Comparison of ENCODE assay signal across 8 cellular contexts in the genomic region with DNA sequence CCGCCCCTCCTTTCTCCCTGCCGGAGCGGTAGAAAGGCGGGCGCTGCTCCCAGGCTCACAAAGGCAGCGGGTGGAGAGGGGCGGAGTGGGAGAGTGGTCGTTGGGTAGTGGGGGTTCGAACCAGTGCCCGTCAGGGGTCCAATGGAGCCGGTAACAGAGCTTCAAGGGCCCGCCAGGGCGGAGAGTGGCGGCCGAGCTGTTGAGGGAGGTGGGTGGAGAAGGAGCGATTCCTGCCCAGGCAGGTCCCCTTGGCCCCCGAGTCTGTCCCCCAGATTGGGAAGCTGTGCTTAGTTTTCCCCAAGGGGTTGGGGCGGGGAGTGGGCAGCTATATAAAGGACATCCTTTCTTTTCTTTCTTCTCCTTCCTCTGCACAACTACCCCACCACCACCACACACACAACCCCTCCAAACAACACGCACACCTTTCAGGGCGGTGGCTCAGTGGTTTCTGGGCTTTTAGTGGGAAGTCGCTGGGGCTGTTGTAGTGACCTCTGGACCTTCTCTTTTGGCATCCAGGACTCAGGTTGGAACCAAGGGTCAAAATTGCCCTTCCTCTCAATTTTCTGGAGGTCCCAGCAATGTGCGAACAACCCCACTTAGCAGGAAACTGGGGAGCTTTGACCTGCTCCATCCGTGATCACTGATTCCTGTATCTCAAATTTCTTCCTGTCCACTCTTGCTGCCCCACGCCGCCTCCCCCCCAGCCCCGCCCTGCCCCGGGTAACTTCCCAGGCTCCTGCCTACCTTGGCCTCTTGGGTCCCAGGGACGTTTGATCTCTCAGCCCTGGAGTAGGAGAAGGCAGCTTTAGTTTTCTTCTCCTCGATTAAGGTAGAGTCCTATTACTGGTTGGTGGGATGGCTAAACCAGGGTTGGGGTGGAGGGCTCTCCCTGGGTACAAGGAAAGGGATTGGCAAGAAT. TPM values are rescaled to one million over a fixed set of nuclear protein-coding genes. Genes with fewer than 3 reads are reported as not detected.
A peak's percentile ranks its signal among the peaks of the same experiment; 100 is the strongest.
DNase-seq lines count a peak whose midpoint lies in the region; ATAC-seq and TF ChIP-seq lines count a peak whose summit lies in the region.

No MANE protein-coding gene starts in this region.

- intact Hi-C loops in PC-9 (cut with micrococcal nuclease; ENCODE audit: unreplicated experiment), result no loop called here

- peak overlapping the region; percentile 69 for H3K27ac Mint-ChIP-seq in neural progenitor cell

- H3K27ac ChIP-seq in BLaER1 (peak overlapping the region; percentile 80), PC-9 (no peak overlapping the region), neural progenitor cell (no peak overlapping the region)

- ATAC-seq in HG03565 (IDR thresholded peaks at IDR 0.05; ENCODE audit: unreplicated experiment) (no peak), GM18520 (IDR thresholded peaks at IDR 0.05; ENCODE audit: unreplicated experiment) (no peak)

- H3K9ac ChIP-seq in BLaER1 (peak overlapping the region; percentile 85), neural progenitor cell (no peak overlapping the region)

- H3K4me3 ChIP-seq in BLaER1, result peak overlapping the region; percentile 80
- H3K4me3 ChIP-seq in PC-9, result peak overlapping the region; percentile 86
- peak overlapping the region; percentile 78 for H3K4me3 ChIP-seq in epithelial cell of esophagus (ENCODE audit: low read length)
- H3K4me3 ChIP-seq in neural progenitor cell, result peak overlapping the region; percentile 59

- TF ChIP-seq CTCF in PC-9 (conservative IDR thresholded peaks at IDR 0.05), result no peak
- no peak for TF ChIP-seq CTCF in epithelial cell of esophagus (IDR thresholded peaks at IDR 0.05; ENCODE audit: insufficient read depth, low read depth, low read length, missing control alignments)
- TF ChIP-seq CTCF in neural progenitor cell (IDR thresholded peaks at IDR 0.05), result no peak

- H3K9me3 Mint-ChIP-seq in neural progenitor cell, result peaks cover 10% of the 10 kb centered on the region

- H4K20me1 ChIP-seq in BLaER1 (peaks cover 63% of the 10 kb centered on the region), PC-9 (ENCODE audit: insufficient read depth) (no peaks in the 10 kb centered on the region; the same call in 1 of the 2 replicates), neural progenitor cell (ENCODE audit: low read depth) (peaks cover 68% of the 10 kb centered on the region)

- CTCF ChIA-PET in PC-9 (lab: Charles Lee), result no interaction called here

- peak overlapping the region; percentile 92 for H3K4me3 Mint-ChIP-seq in neural progenitor cell

- peaks cover 28% of the 10 kb centered on the region for H3K4me1 Mint-ChIP-seq in neural progenitor cell

- H3K79me2 ChIP-seq in PC-9 (ENCODE audit: low read depth), result peaks cover 50% of the 10 kb centered on the region
- H3K79me2 ChIP-seq in neural progenitor cell (ENCODE audit: low read depth), result peaks cover 57% of the 10 kb centered on the region

- H3K4me1 ChIP-seq in BLaER1 (peaks cover 50% of the 10 kb centered on the region), PC-9 (replicated peaks; ENCODE audit: insufficient read depth) (peaks cover 19% of the 10 kb centered on the region), neural progenitor cell (peaks cover 8% of the 10 kb centered on the region)

- H2AFZ ChIP-seq in PC-9, result peak overlapping the region; percentile 84
- no peak overlapping the region for H2AFZ ChIP-seq in neural progenitor cell (replicated peaks)

- DNase-seq in PC-9, result no peak
- no peak for DNase-seq in epithelial cell of esophagus (ENCODE audit: low read depth)
- DNase-seq in neural progenitor cell (ENCODE audit: low spot score), result no peak
- no peak for DNase-seq in NCI-H748 (lab: John Stamatoyannopoulos, UW; ENCODE audit: unreplicated experiment)
- DNase-seq in G401 (ENCODE audit: low spot score), result no peak

- POLR2A ChIA-PET in PC-9 (lab: Charles Lee; ENCODE audit: unreplicated experiment), result interaction anchor here (0.5 to 0.9 kb wide), 4 partner anchors 40 to 654 kb away, joined by 3 to 16 read pairs (median 5); no protein-coding TSS in a partner anchor

- no TSS peak for BruUV-seq in PC-9 (replicated peaks; lab: Mats Ljungman, UMichigan)

- peak overlapping the region; percentile 83 for H3K4me2 ChIP-seq in BLaER1
- peak overlapping the region; percentile 86 for H3K4me2 ChIP-seq in PC-9
- peak overlapping the region; percentile 84 for H3K4me2 ChIP-seq in neural progenitor cell

- H3K27me3 Mint-ChIP-seq in neural progenitor cell (ENCODE audit: insufficient read depth, low read depth), result peaks cover 6% of the 10 kb centered on the region

- H3K27me3 ChIP-seq in BLaER1 (peaks cover 61% of the 10 kb centered on the region), PC-9 (ENCODE audit: insufficient read depth, low read depth) (no peaks in the 10 kb centered on the region), neural progenitor cell (peaks cover 37% of the 10 kb centered on the region)

- H3K36me3 ChIP-seq in BLaER1, result no peaks in the 10 kb centered on the region
- H3K36me3 ChIP-seq in PC-9 (ENCODE audit: low read depth), result no peaks in the 10 kb centered on the region
- H3K36me3 ChIP-seq in neural progenitor cell, result no peaks in the 10 kb centered on the region

- no peaks in the 10 kb centered on the region for H3K36me3 Mint-ChIP-seq in neural progenitor cell

- H3F3A ChIP-seq in PC-9 (ENCODE audit: insufficient read depth, low read depth) (no peaks in the 10 kb centered on the region), neural progenitor cell (ENCODE audit: low read depth) (no peaks in the 10 kb centered on the region)

- no peaks in the 10 kb centered on the region for H3K9me2 ChIP-seq in PC-9 (ENCODE audit: insufficient read depth)

- in situ Hi-C loops in G401 (cut with HindIII; ENCODE audit: low sequenced_read_pairs), result no loop called here

- H3K9me3 ChIP-seq in BLaER1 (no peaks in the 10 kb centered on the region), PC-9 (ENCODE audit: insufficient read depth, low read depth) (no peaks in the 10 kb centered on the region), neural progenitor cell (ENCODE audit: low read depth) (no peaks in the 10 kb centered on the region)

RNA-seq across cellular contexts. Expression of gene EFNB1, which starts 1.9 kb away (rescaled TPM):
- total RNA-seq in PC-9 (2021), result 31.1 and 35.2 TPM in 2 replicates
- total RNA-seq in neural progenitor cell (ENCODE audit: low replicate concordance), result 25.4 and 57.1 TPM in 2 replicates
- 9.2 and 11.2 TPM in 2 replicates for total RNA-seq in G401 (2014; rRNA removed; shearing (Covaris generic))
